30 cellular contexts compared by ENCODE assay signal in genomic region chr2:85681776-85682175, GRCh38. TPM values are rescaled to one million over a fixed set of nuclear protein-coding genes. Genes with fewer than 3 reads are reported as not detected.
DNase-seq lines count a peak whose midpoint lies in the region; ATAC-seq and TF ChIP-seq lines count a peak whose summit lies in the region.
"Had no signal": no experiment of that assay in that cellular context is flagged by ENCODE, and none has a peak within 500 bp of the region (broad histone marks: within the 10 kb centered on the region; RNA-seq: fewer than 3 reads in every experiment).

No MANE protein-coding gene starts in this region.

- no peaks in the 10 kb centered on the region for H3K27me3 Mint-ChIP-seq in MCF 10A (ENCODE audit: insufficient read depth, unreplicated experiment)
- H3K27me3 Mint-ChIP-seq in activated T-helper 1 cell treated with anti-CD3 and anti-CD28 coated beads, Interleukin-12 subunit alpha, Interleukin-12 subunit beta, Interleukin-2, Interleukin-4 antibody, amounts not matched to agents 30 ng/mL and 10 ng/mL and 1 ng/mL, durations not matched to agents 14 hours and 24 hours and 36 hours (ENCODE audit: insufficient read depth), result peaks cover 3% of the 10 kb centered on the region

- TF ChIP-seq EP300 in upper lobe of left lung (IDR thresholded peaks at IDR 0.05), result no peak

- DNase-seq in MCF 10A (ENCODE audit: unreplicated experiment), result no peak
- DNase-seq in breast epithelium (ENCODE audit: low spot score in 2 of 2), result no peak
- DNase-seq in activated T-helper 1 cell treated with anti-CD3 and anti-CD28 coated beads, Interleukin-12 subunit alpha, Interleukin-12 subunit beta, Interleukin-2, Interleukin-4 antibody, amounts not matched to agents 30 ng/mL and 10 ng/mL and 1 ng/mL, durations not matched to agents 14 hours and 24 hours and 36 hours (ENCODE audit: low spot score), result no peak
- DNase-seq in mesenteric fat pad (ENCODE audit: low spot score), result peak; percentile 2
- DNase-seq in upper lobe of left lung, result no peak
- no peak for DNase-seq in hypothalamus (lab: John Stamatoyannopoulos, UW)
- DNase-seq: activated CD4-positive, alpha-beta T cell treated with anti-CD3 and anti-CD28 coated beads for 1 hour; central memory CD4-positive, alpha-beta T cell; DMS79; esophagus squamous epithelium; foreskin melanocyte; GDM1; H9; KBM-7; MM.1S; naive thymus-derived CD4-positive, alpha-beta T cell; NCI-H1417; NCI-H2107; NCI-H446; NCI-H774; RPMI8226 had no signal

- intact Hi-C loops in MCF 10A (cut with micrococcal nuclease) (no loop called here), breast epithelium (cut with DNase I; ENCODE audit: low total_unique reads) (no loop called here)
- intact Hi-C loops in activated T-helper 1 cell treated with anti-CD3 and anti-CD28 coated beads, Interleukin-12 subunit alpha, Interleukin-12 subunit beta, Interleukin-2, Interleukin-4 antibody, amounts not matched to agents 30 ng/mL and 10 ng/mL and 1 ng/mL, durations not matched to agents 14 hours and 24 hours and 36 hours (cut with micrococcal nuclease), result loop anchor here (1.0 kb wide), 1 partner anchor 15 kb away; no protein-coding TSS in a partner anchor

- H3K27ac ChIP-seq in breast epithelium (peak overlapping the region in 1 of 2 donors; percentile 54), upper lobe of left lung (peak overlapping the region in 3 of 4 donors; percentile 11 to 74 (median 55))
- H3K27ac ChIP-seq: ascending aorta, hepatocyte had no signal

- TF ChIP-seq CTCF in MCF 10A (IDR thresholded peaks at IDR 0.05; ENCODE audit: unreplicated experiment) (no peak), breast epithelium (IDR thresholded peaks at IDR 0.05) (no peak), upper lobe of left lung (IDR thresholded peaks at IDR 0.05) (no peak)

- WGBS in upper lobe of left lung, 2 donors, result 92 to 96% methylated on average over 1 of the region's 1 CpG

- TF ChIP-seq POLR2A in breast epithelium (IDR thresholded peaks at IDR 0.05) (no peak), upper lobe of left lung (IDR thresholded peaks at IDR 0.05) (no peak)

- no TSS peak for BruUV-seq in MCF 10A (replicated peaks; lab: Mats Ljungman, UMichigan)

- H3K4me1 ChIP-seq in breast epithelium, result peaks cover 0 to 5% of the 10 kb centered on the region in 2 donors
- peaks cover 25 to 50% (median 32%) of the 10 kb centered on the region in 4 donors for H3K4me1 ChIP-seq in upper lobe of left lung

- H3K36me3 Mint-ChIP-seq in MCF 10A (ENCODE audit: insufficient read depth, unreplicated experiment), result no peaks in the 10 kb centered on the region
- H3K36me3 Mint-ChIP-seq in activated T-helper 1 cell treated with anti-CD3 and anti-CD28 coated beads, Interleukin-12 subunit alpha, Interleukin-12 subunit beta, Interleukin-2, Interleukin-4 antibody, amounts not matched to agents 30 ng/mL and 10 ng/mL and 1 ng/mL, durations not matched to agents 14 hours and 24 hours and 36 hours (ENCODE audit: low read depth), result peaks cover 7% of the 10 kb centered on the region
- H3K36me3 Mint-ChIP-seq: activated naive CD4-positive, alpha-beta T cell treated with anti-CD3 and anti-CD28 coated beads, Interleukin-2, amount 50 U/mL, for 72 hours; T-cell; type B pancreatic cell had no signal

- no peak overlapping the region for H3K4me3 Mint-ChIP-seq in MCF 10A (ENCODE audit: unreplicated experiment)
- peak overlapping the region; percentile 77 for H3K4me3 Mint-ChIP-seq in activated T-helper 1 cell treated with anti-CD3 and anti-CD28 coated beads, Interleukin-12 subunit alpha, Interleukin-12 subunit beta, Interleukin-2, Interleukin-4 antibody, amounts not matched to agents 30 ng/mL and 10 ng/mL and 1 ng/mL, durations not matched to agents 14 hours and 24 hours and 36 hours
- H3K4me3 Mint-ChIP-seq: dendritic cell treated with granulocyte-macrophage colony-stimulating factor and Interleukin-4, amounts not matched to agents 40 ng/mL and 50 ng/mL, for 4 days; H9; type B pancreatic cell had no signal

- H3K4me3 ChIP-seq in breast epithelium (no peak overlapping the region), upper lobe of left lung (no peak overlapping the region)
- H3K4me3 ChIP-seq: ascending aorta, esophagus squamous epithelium, hepatocyte had no signal

- H3K4me1 Mint-ChIP-seq in MCF 10A (ENCODE audit: insufficient read depth, unreplicated experiment), result peaks cover 25% of the 10 kb centered on the region
- H3K4me1 Mint-ChIP-seq in activated T-helper 1 cell treated with anti-CD3 and anti-CD28 coated beads, Interleukin-12 subunit alpha, Interleukin-12 subunit beta, Interleukin-2, Interleukin-4 antibody, amounts not matched to agents 30 ng/mL and 10 ng/mL and 1 ng/mL, durations not matched to agents 14 hours and 24 hours and 36 hours (ENCODE audit: low read depth), result peaks cover 23% of the 10 kb centered on the region
- H3K4me1 Mint-ChIP-seq: H9 had no signal

- H3K9me3 ChIP-seq in breast epithelium, result no peaks in the 10 kb centered on the region
- H3K9me3 ChIP-seq in upper lobe of left lung, result no peaks in the 10 kb centered on the region
- H3K9me3 ChIP-seq: ascending aorta, esophagus squamous epithelium had no signal

- H3K9me3 Mint-ChIP-seq in MCF 10A (ENCODE audit: unreplicated experiment), result no peaks in the 10 kb centered on the region
- H3K9me3 Mint-ChIP-seq in activated T-helper 1 cell treated with anti-CD3 and anti-CD28 coated beads, Interleukin-12 subunit alpha, Interleukin-12 subunit beta, Interleukin-2, Interleukin-4 antibody, amounts not matched to agents 30 ng/mL and 10 ng/mL and 1 ng/mL, durations not matched to agents 14 hours and 24 hours and 36 hours, result no peaks in the 10 kb centered on the region
- H3K9me3 Mint-ChIP-seq: activated naive CD4-positive, alpha-beta T cell treated with anti-CD3 and anti-CD28 coated beads, Interleukin-2, amount 50 U/mL, for 72 hours; dendritic cell treated with granulocyte-macrophage colony-stimulating factor and Interleukin-4, amounts not matched to agents 40 ng/mL and 50 ng/mL, for 4 days; H9; T-cell; type B pancreatic cell had no signal

- H3K27me3 ChIP-seq in breast epithelium (no peaks in the 10 kb centered on the region), upper lobe of left lung (no peaks in the 10 kb centered on the region)
- H3K27me3 ChIP-seq: ascending aorta, hepatocyte had no signal

- H3K27ac Mint-ChIP-seq in MCF 10A (ENCODE audit: low read depth, unreplicated experiment), result peak overlapping the region; percentile 90
- H3K27ac Mint-ChIP-seq in activated T-helper 1 cell treated with anti-CD3 and anti-CD28 coated beads, Interleukin-12 subunit alpha, Interleukin-12 subunit beta, Interleukin-2, Interleukin-4 antibody, amounts not matched to agents 30 ng/mL and 10 ng/mL and 1 ng/mL, durations not matched to agents 14 hours and 24 hours and 36 hours, result peak overlapping the region; percentile 90
- H3K27ac Mint-ChIP-seq: dendritic cell treated with granulocyte-macrophage colony-stimulating factor and Interleukin-4, amounts not matched to agents 40 ng/mL and 50 ng/mL, for 4 days; H9 had no signal

- ATAC-seq in upper lobe of left lung (ENCODE audit: low FRiP score in 2 of 2), result no peak
- no peak for ATAC-seq in GM18867 (IDR thresholded peaks at IDR 0.05; ENCODE audit: unreplicated experiment)
- ATAC-seq: naive thymus-derived CD4-positive, alpha-beta T cell; T-cell had no signal

- H3K36me3 ChIP-seq in breast epithelium (no peaks in the 10 kb centered on the region), upper lobe of left lung (no peaks in the 10 kb centered on the region)
- H3K36me3 ChIP-seq: ascending aorta, esophagus squamous epithelium had no signal

- CTCF ChIA-PET in MCF 10A (lab: Yijun Ruan, JAX), result interaction anchor here (0.6 to 10.8 kb wide), 8 partner anchors 11 to 261 kb away, joined by 4 to 166 read pairs (median 7); partner anchors contain the start of gene SFTPB

- POLR2A ChIA-PET in MCF 10A (lab: Yijun Ruan, JAX), result interaction anchor here (0.7 to 3.5 kb wide), 4 partner anchors 17 to 49 kb away, joined by 3 to 22 read pairs (median 6); no protein-coding TSS in a partner anchor

RNA-seq across cellular contexts. Expression of gene GNLY, which starts 12.4 kb away (rescaled TPM):
- total RNA-seq in MCF 10A (2022), result not detected in 2 replicates
- 1 to 10 TPM; 2.0 to 2.6 (median 2.1) TPM for total RNA-seq in breast epithelium
- total RNA-seq in activated T-helper 1 cell treated with anti-CD3 and anti-CD28 coated beads, Interleukin-12 subunit alpha, Interleukin-12 subunit beta, Interleukin-2, Interleukin-4 antibody, amounts not matched to agents 30 ng/mL and 10 ng/mL and 1 ng/mL, durations not matched to agents 14 hours and 24 hours and 36 hours, result 141 and 152 TPM in 2 replicates
- total RNA-seq in mesenteric fat pad, result 3.7 TPM
- 10 to 100 TPM; 12.2 to 24.7 (median 21.0) TPM for total RNA-seq in upper lobe of left lung
- total RNA-seq: ascending aorta, H9, hepatocyte, HT1080, SK-MEL-5 had no signal

RNA-seq across cellular contexts. Expression of gene SFTPB, which starts 13.8 kb away (rescaled TPM):
- total RNA-seq in MCF 10A (2022) (0.26 and 0.32 TPM in 2 replicates), breast epithelium (1 to 10 TPM in 1 of 3 donors, not detected in 2; 3.7 TPM), mesenteric fat pad (not detected), upper lobe of left lung (over 10,000 TPM; 10,501 to 67,270 (median 33,394) TPM)
- total RNA-seq in activated T-helper 1 cell treated with anti-CD3 and anti-CD28 coated beads, Interleukin-12 subunit alpha, Interleukin-12 subunit beta, Interleukin-2, Interleukin-4 antibody, amounts not matched to agents 30 ng/mL and 10 ng/mL and 1 ng/mL, durations not matched to agents 14 hours and 24 hours and 36 hours, result not detected in 2 replicates
- total RNA-seq: activated naive CD4-positive, alpha-beta T cell treated with anti-CD3 and anti-CD28 coated beads, Interleukin-2, amount 50 U/mL, for 72 hours; ascending aorta; esophagus squamous epithelium; H9; HT1080; naive thymus-derived CD4-positive, alpha-beta T cell; SK-MEL-5 had no signal

Comparison
In these comparisons a context has a peak if more than half of its experiments do, and no peak if none do; other contexts are left out.
1. RNA of gene SFTPB, which starts 13.8 kb away (total RNA-seq): 10,501 to 67,270 TPM in upper lobe of left lung; 0.26 to 0.32 TPM in MCF 10A, not detected in mesenteric fat pad (single experiment), 3.7 TPM in breast epithelium and not detected in activated T-helper 1 cell treated with anti-CD3 and anti-CD28 coated beads, Interleukin-12 subunit alpha, Interleukin-12 subunit beta, Interleukin-2, Interleukin-4 antibody, amounts not matched to agents 30 ng/mL and 10 ng/mL and 1 ng/mL, durations not matched to agents 14 hours and 24 hours and 36 hours; every median in the first group is over 1,000 times any median in the second.